ENCODE assay signal across 30 cellular contexts in genomic region chr1:234689236-234689635, GRCh38.
"Had no signal": no experiment of that assay in that cellular context is flagged by ENCODE, and none has a peak within 500 bp of the region (broad histone marks: within the 10 kb centered on the region; RNA-seq: fewer than 3 reads in every experiment).

No MANE protein-coding gene starts in this region.

- H3K36me3 Mint-ChIP-seq: activated naive CD8-positive, alpha-beta T cell had no signal

- H3K27ac ChIP-seq: brain microvascular endothelial cell, coronary artery, dorsolateral prefrontal cortex, heart left ventricle had no signal

- H3K36me3 ChIP-seq: brain microvascular endothelial cell, heart left ventricle had no signal

- H3K4me1 Mint-ChIP-seq: activated CD4-positive, alpha-beta memory T cell treated with anti-CD3 and anti-CD28 coated beads, Interleukin-2, amount 10 ng/mL, durations not matched to agents 7 days and 5 days; activated CD4-positive, alpha-beta T cell treated with anti-CD3 and anti-CD28 coated beads, Interleukin-2, amount 10 ng/mL, durations not matched to agents 7 days and 5 days; activated T-helper 17 cell treated with anti-CD3 and anti-CD28 coated beads, Interleukin-2, amount 50 U/mL, for 72 hours; central memory CD8-positive, alpha-beta T cell; T-helper 17 cell had no signal

- H3K27me3 Mint-ChIP-seq: activated CD4-positive, alpha-beta T cell treated with anti-CD3 and anti-CD28 coated beads, Interleukin-2, amount 10 ng/mL, durations not matched to agents 7 days and 5 days; activated naive CD8-positive, alpha-beta T cell; activated T-helper 17 cell treated with anti-CD3 and anti-CD28 coated beads, Interleukin-2, amount 50 U/mL, for 72 hours; central memory CD8-positive, alpha-beta T cell; dendritic cell treated with granulocyte-macrophage colony-stimulating factor and Interleukin-4, amounts not matched to agents 40 ng/mL and 50 ng/mL, for 4 days; T-helper 17 cell had no signal

- H3K4me3 Mint-ChIP-seq: activated CD4-positive, alpha-beta memory T cell treated with anti-CD3 and anti-CD28 coated beads, Interleukin-2, amount 10 ng/mL, durations not matched to agents 7 days and 5 days; activated CD4-positive, alpha-beta T cell treated with anti-CD3 and anti-CD28 coated beads, Interleukin-2, amount 10 ng/mL, durations not matched to agents 7 days and 5 days; activated naive CD8-positive, alpha-beta T cell; activated T-cell treated with anti-CD3 and anti-CD28 coated beads, Interleukin-2, amount 50 U/mL, for 4 hours; activated T-helper 17 cell treated with anti-CD3 and anti-CD28 coated beads, Interleukin-2, amount 50 U/mL, for 72 hours; central memory CD8-positive, alpha-beta T cell; dendritic cell treated with granulocyte-macrophage colony-stimulating factor and Interleukin-4, amounts not matched to agents 40 ng/mL and 50 ng/mL, for 4 days; endodermal cell; T-helper 17 cell; T-helper 2 cell treated with Interferon-gamma antibody and Interleukin-4, amounts not matched to agents 5 μg/mL and 100 μg/mL, for 36 hours had no signal

- H3K4me3 ChIP-seq: coronary artery, dorsolateral prefrontal cortex, heart left ventricle had no signal

- H3K27me3 ChIP-seq: brain microvascular endothelial cell, dorsolateral prefrontal cortex, heart left ventricle had no signal

- DNase-seq: activated CD4-positive, alpha-beta memory T cell treated with anti-CD3 and anti-CD28 coated beads, Interleukin-2, amount 10 ng/mL, durations not matched to agents 7 days and 5 days; activated CD4-positive, alpha-beta T cell treated with anti-CD3 and anti-CD28 coated beads for 1 hour; activated CD4-positive, alpha-beta T cell treated with anti-CD3 and anti-CD28 coated beads for 4 hours; activated CD4-positive, alpha-beta T cell treated with anti-CD3 and anti-CD28 coated beads, Interleukin-2, amount 10 ng/mL, durations not matched to agents 7 days and 5 days; activated CD4-positive, alpha-beta T cell treated with anti-CD3 and anti-CD28 coated beads, Interleukin-2, amount 50 U/mL, for 4 hours; activated effector memory CD4-positive, alpha-beta T cell treated with Interleukin-2 at 50 U/mL for 16 hours; activated gamma-delta T cell treated with Interleukin-2 at 50 U/mL for 16 hours; activated naive CD4-positive, alpha-beta T cell treated with anti-CD3 and anti-CD28 coated beads, Interleukin-2, amount 50 U/mL, for 16 hours; activated naive CD4-positive, alpha-beta T cell treated with Interleukin-2 at 50 U/mL for 16 hours; activated T-cell treated with anti-CD3 and anti-CD28 coated beads, Interleukin-2, amount 50 U/mL, for 4 hours; amniotic stem cell; anterior cingulate cortex; brain microvascular endothelial cell; dorsolateral prefrontal cortex; effector memory CD4-positive, alpha-beta T cell; endodermal cell; foreskin fibroblast; heart left ventricle; T-helper 1 cell; T-helper 17 cell; T1000 had no signal

- H3K27ac Mint-ChIP-seq: activated CD4-positive, alpha-beta memory T cell treated with anti-CD3 and anti-CD28 coated beads, Interleukin-2, amount 10 ng/mL, durations not matched to agents 7 days and 5 days; activated CD4-positive, alpha-beta T cell treated with anti-CD3 and anti-CD28 coated beads, Interleukin-2, amount 10 ng/mL, durations not matched to agents 7 days and 5 days; activated naive CD8-positive, alpha-beta T cell; activated T-helper 17 cell treated with anti-CD3 and anti-CD28 coated beads, Interleukin-2, amount 50 U/mL, for 72 hours; dendritic cell treated with granulocyte-macrophage colony-stimulating factor and Interleukin-4, amounts not matched to agents 40 ng/mL and 50 ng/mL, for 4 days; endodermal cell; T-helper 17 cell; T-helper 2 cell treated with Interferon-gamma antibody and Interleukin-4, amounts not matched to agents 5 μg/mL and 100 μg/mL, for 36 hours had no signal

- FAIRE-seq: astrocyte, bronchial epithelial cell, frontal cortex had no signal

- H3K9me3 Mint-ChIP-seq: activated T-helper 17 cell treated with anti-CD3 and anti-CD28 coated beads, Interleukin-2, amount 50 U/mL, for 72 hours; central memory CD8-positive, alpha-beta T cell had no signal
